8 cellular contexts compared by ENCODE assay signal in genomic region chr19:5805465-5806132, GRCh38.
DNase-seq lines count a peak whose midpoint lies in the region; ATAC-seq lines count a peak whose summit lies in the region.

No MANE protein-coding gene starts in this region.

- DNase-seq in EH (ENCODE audit: low read depth) (peak; percentile 57), MV-4-11 (lab: John Stamatoyannopoulos, UW) (peak; percentile 21), SKM-1 treated with dmso at 0.1 percent for 144 hours (lab: John Stamatoyannopoulos, UW; ENCODE audit: unreplicated experiment) (peak; percentile 36), astrocyte of the hippocampus (ENCODE audit: low read depth, low spot score) (peak; percentile 77), iPS-NIHi11 (ENCODE audit: low spot score) (peak; percentile 94), GOT3 (lab: John Stamatoyannopoulos, UW) (no peak)
- peak; percentile 44 to 54 for DNase-seq in stimulated activated CD4-positive, alpha-beta T cell treated with anti-CD3 and anti-CD28 coated beads, Interleukin-4, amount 100 ng/mL, for 48 hours (ENCODE audit: low read depth in 2 of 2)

- ATAC-seq in HG03039 (IDR thresholded peaks at IDR 0.05; ENCODE audit: unreplicated experiment), result no peak
